8 cellular contexts compared by ENCODE assay signal in genomic region chrX:39705299-39705698, GRCh38.
DNase-seq lines count a peak whose midpoint lies in the region; ATAC-seq and TF ChIP-seq lines count a peak whose summit lies in the region.

No MANE protein-coding gene starts in this region.

- no peaks in the 10 kb centered on the region for H3K9me3 Mint-ChIP-seq in activated CD4-positive, alpha-beta T cell treated with anti-CD3 and anti-CD28 coated beads, Interleukin-2, amount 10 ng/mL, durations not matched to agents 24 days and 14 days

- intact Hi-C loops in activated CD4-positive, alpha-beta T cell treated with anti-CD3 and anti-CD28 coated beads, Interleukin-2, amount 10 ng/mL, durations not matched to agents 24 days and 14 days (cut with micrococcal nuclease) = no loop called here

- DNase-seq in GM12865 (ENCODE audit: low read depth) (peak; percentile 1), NCI-H2107 (lab: John Stamatoyannopoulos, UW) (peak; percentile 37), dedifferentiated amniotic fluid mesenchymal stem cell (ENCODE audit: extremely low spot score) (peak; percentile 76), myocyte (ENCODE audit: low read depth) (peak; percentile 83), HuH-7.5 (ENCODE audit: low spot score) (no peak)
- no peak for DNase-seq in activated CD4-positive, alpha-beta T cell treated with anti-CD3 and anti-CD28 coated beads, Interleukin-2, amount 10 ng/mL, durations not matched to agents 24 days and 14 days

- no peaks in the 10 kb centered on the region for H3K36me3 Mint-ChIP-seq in activated CD4-positive, alpha-beta T cell treated with anti-CD3 and anti-CD28 coated beads, Interleukin-2, amount 10 ng/mL, durations not matched to agents 24 days and 14 days (ENCODE audit: low read depth)

- no peak overlapping the region for H3K4me3 Mint-ChIP-seq in activated CD4-positive, alpha-beta T cell treated with anti-CD3 and anti-CD28 coated beads, Interleukin-2, amount 10 ng/mL, durations not matched to agents 24 days and 14 days

- no peak overlapping the region for H3K27ac Mint-ChIP-seq in activated CD4-positive, alpha-beta T cell treated with anti-CD3 and anti-CD28 coated beads, Interleukin-2, amount 10 ng/mL, durations not matched to agents 24 days and 14 days

- no peaks in the 10 kb centered on the region for H3K4me1 Mint-ChIP-seq in activated CD4-positive, alpha-beta T cell treated with anti-CD3 and anti-CD28 coated beads, Interleukin-2, amount 10 ng/mL, durations not matched to agents 24 days and 14 days

- TF ChIP-seq CTCF in GM12865 (IDR thresholded peaks at IDR 0.05; ENCODE audit: insufficient read depth, low read depth, low read length, missing control alignments) = no peak

- no peak overlapping the region for H3K4me3 ChIP-seq in GM12865 (ENCODE audit: low read depth, low read length)

- no peaks in the 10 kb centered on the region for H3K27me3 Mint-ChIP-seq in activated CD4-positive, alpha-beta T cell treated with anti-CD3 and anti-CD28 coated beads, Interleukin-2, amount 10 ng/mL, durations not matched to agents 24 days and 14 days

- ATAC-seq in HG02610 (IDR thresholded peaks at IDR 0.05; ENCODE audit: unreplicated experiment) (no peak), GM21619 (IDR thresholded peaks at IDR 0.05; ENCODE audit: unreplicated experiment) (no peak)

Comparison
In these comparisons a context has a peak if more than half of its experiments do, and no peak if none do; other contexts are left out.
1. DNase-seq: peak in GM12865 (single experiment), NCI-H2107 (single experiment), dedifferentiated amniotic fluid mesenchymal stem cell (single experiment) and myocyte (single experiment); none in activated CD4-positive, alpha-beta T cell treated with anti-CD3 and anti-CD28 coated beads, Interleukin-2, amount 10 ng/mL, durations not matched to agents 24 days and 14 days (single experiment) and HuH-7.5 (single experiment).